Comparison of ENCODE assay signal across 8 cellular contexts in the genomic region with DNA sequence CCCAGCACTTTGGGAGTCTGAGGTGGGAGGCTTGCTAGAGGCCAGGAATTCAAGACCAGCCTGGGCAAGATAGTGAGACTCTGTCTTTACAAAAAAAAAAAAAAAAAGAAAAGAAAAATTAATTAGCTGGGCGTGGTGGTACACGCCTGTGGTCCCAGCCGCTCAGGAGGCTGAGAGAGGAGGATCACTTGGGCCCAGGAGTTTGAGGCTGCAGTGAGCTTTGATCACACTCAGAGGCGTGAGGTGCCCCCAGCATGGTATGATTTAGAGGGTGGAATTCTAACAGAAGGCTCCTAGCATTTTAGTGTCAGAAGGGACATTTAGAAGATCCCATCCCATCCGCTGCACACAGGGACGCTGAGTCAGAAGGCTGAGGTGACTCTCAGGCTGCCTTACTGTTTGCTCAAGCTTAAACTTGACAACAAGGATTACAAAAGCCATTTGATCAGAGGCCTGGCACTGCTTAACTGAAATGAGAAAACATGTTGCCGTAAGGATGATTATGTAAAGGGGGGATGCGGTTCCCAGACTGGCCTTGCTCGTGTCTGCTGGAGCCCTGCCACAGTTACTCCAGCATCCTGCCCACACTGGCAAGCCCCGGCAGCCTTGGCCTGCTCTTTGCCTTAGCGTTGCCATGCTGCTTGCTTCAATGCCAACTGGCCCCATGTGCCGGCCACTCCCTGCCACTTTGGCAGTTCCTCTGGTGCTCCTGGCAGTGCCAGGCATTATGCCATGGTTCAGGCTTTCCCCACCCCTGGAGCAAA. TPM values are rescaled to one million over a fixed set of nuclear protein-coding genes. Genes with fewer than 3 reads are reported as not detected.
DNase-seq lines count a peak whose midpoint lies in the region; ATAC-seq and TF ChIP-seq lines count a peak whose summit lies in the region.
"Had no signal": no experiment of that assay in that cellular context is flagged by ENCODE, and none has a peak within 500 bp of the region (broad histone marks: within the 10 kb centered on the region; RNA-seq: fewer than 3 reads in every experiment).

No MANE protein-coding gene starts in this region.

- ATAC-seq in HG03159 (IDR thresholded peaks at IDR 0.05; ENCODE audit: unreplicated experiment), result no peak
- ATAC-seq in GM18870 (IDR thresholded peaks at IDR 0.05; ENCODE audit: unreplicated experiment), result no peak

- DNase-seq in M059J (ENCODE audit: low read depth), result peak; percentile 76
- peak; percentile 31 to 88 for DNase-seq in ascending aorta (ENCODE audit: low spot score in 2 of 2)
- peak; percentile 43 for DNase-seq in islet precursor cell
- DNase-seq in testis, result peak; percentile 53
- no peak for DNase-seq in endodermal cell
- DNase-seq: stimulated activated CD4-positive, alpha-beta T cell treated with anti-CD3 and anti-CD28 coated beads, Interleukin-12 subunit alpha, Interleukin-12 subunit beta, amount 100 ng/mL, for 4 hours had no signal

- no peaks in the 10 kb centered on the region for H3K9me3 Mint-ChIP-seq in endodermal cell

- 72% methylated on average over 11 to 12 of the region's 12 CpGs for WGBS in testis, 2 donors
- WGBS in endodermal cell (ENCODE audit: insufficient coverage in 1 of 2, insufficient read length in 1 of 2), 2 experiments, result 94% methylated on average over 9 to 12 of the region's 12 CpGs

- no peak overlapping the region for H3K9ac ChIP-seq in endodermal cell (ENCODE audit: extremely low read depth, low read length, poor library complexity, severe bottlenecking)

- no peaks in the 10 kb centered on the region for H3K36me3 ChIP-seq in ascending aorta
- no peaks in the 10 kb centered on the region for H3K36me3 ChIP-seq in testis (ENCODE audit: low read depth, missing control alignments)
- no peaks in the 10 kb centered on the region for H3K36me3 ChIP-seq in endodermal cell (ENCODE audit: control insufficient read depth, insufficient read depth, low read length)

- no peak for TF ChIP-seq CTCF in ascending aorta (IDR thresholded peaks at IDR 0.05)
- no peak for TF ChIP-seq CTCF in testis (IDR thresholded peaks at IDR 0.05)
- no peak for TF ChIP-seq CTCF in endodermal cell (conservative IDR thresholded peaks at IDR 0.05)

- no peak for TF ChIP-seq POLR2A in testis (IDR thresholded peaks at IDR 0.05)

- H3K4me1 Mint-ChIP-seq in endodermal cell, result peaks cover 14% of the 10 kb centered on the region

- H3K27me3 ChIP-seq in ascending aorta (no peaks in the 10 kb centered on the region), testis (no peaks in the 10 kb centered on the region), endodermal cell (ENCODE audit: control insufficient read depth, insufficient read depth, low read length, poor library complexity, severe bottlenecking) (no peaks in the 10 kb centered on the region)

- H3K27ac ChIP-seq in ascending aorta, result peak overlapping the region; percentile 49 to 59
- no peak overlapping the region for H3K27ac ChIP-seq in testis
- no peak overlapping the region for H3K27ac ChIP-seq in endodermal cell (ENCODE audit: low read depth, low read length)

- no peak overlapping the region for H3K27ac Mint-ChIP-seq in endodermal cell

- intact Hi-C loops in ascending aorta (cut with DNase I) (loop anchor here (2.0 kb wide), 1 partner anchor 45 kb away; the partner anchor contains the start of gene SLC1A4), testis (cut with DNase I; ENCODE audit: low total_unique reads) (no loop called here)

- no peaks in the 10 kb centered on the region for H3K9me3 ChIP-seq in ascending aorta
- H3K9me3 ChIP-seq in testis, result no peaks in the 10 kb centered on the region
- no peaks in the 10 kb centered on the region for H3K9me3 ChIP-seq in endodermal cell (ENCODE audit: control insufficient read depth, low read length)

- H3K4me3 Mint-ChIP-seq in endodermal cell, result no peak overlapping the region

- H3K4me3 ChIP-seq in ascending aorta, result no peak overlapping the region
- H3K4me3 ChIP-seq in testis, result no peak overlapping the region
- H3K4me3 ChIP-seq in endodermal cell (ENCODE audit: low read length), result no peak overlapping the region

- H3K36me3 Mint-ChIP-seq in endodermal cell (ENCODE audit: low read depth), result no peaks in the 10 kb centered on the region

- H3K27me3 Mint-ChIP-seq in endodermal cell (ENCODE audit: insufficient read depth), result no peaks in the 10 kb centered on the region

- H3K4me1 ChIP-seq in ascending aorta (peaks cover 4 to 11% of the 10 kb centered on the region in 2 donors), testis (peaks cover 9% of the 10 kb centered on the region), endodermal cell (ENCODE audit: control insufficient read depth, insufficient read depth, low read length) (no peaks in the 10 kb centered on the region)

RNA-seq across cellular contexts. Expression of gene SLC1A4, which starts 45.6 kb away (rescaled TPM):
- 11.8 and 15.4 TPM in 2 replicates for total RNA-seq in M059J (2014; rRNA removed; shearing (Covaris generic))
- total RNA-seq in ascending aorta, result 19.5 TPM
- 10 to 100 TPM; 14.3 to 17.8 TPM for total RNA-seq in testis
- polyA plus RNA-seq in testis (ENCODE audit: insufficient read depth, low read depth, low replicate concordance), result 28.5 TPM
- total RNA-seq in endodermal cell, result 1 to 10 TPM in 1 of 2 donors, under 1 TPM in 1; 0.07 to 1.9 TPM
- polyA plus RNA-seq in endodermal cell (2013, experiment 1 of 2), result 6.9 TPM
- polyA plus RNA-seq in endodermal cell (2013, experiment 2 of 2), result 6.4 TPM

Comparison
In these comparisons a context has a peak if more than half of its experiments do, and no peak if none do; other contexts are left out.
1. H3K27ac ChIP-seq: peak in ascending aorta (2 of 2); none in testis (0 of 2) and endodermal cell (single experiment).